11 cellular contexts compared by ENCODE assay signal in genomic region chr10:102634696-102635095, GRCh38. TPM values are rescaled to one million over a fixed set of nuclear protein-coding genes. Genes with fewer than 3 reads are reported as not detected.
DNase-seq lines count a peak whose midpoint lies in the region; ATAC-seq, FAIRE-seq and TF ChIP-seq lines count a peak whose summit lies in the region.
"Had no signal": no experiment of that assay in that cellular context is flagged by ENCODE, and none has a peak within 500 bp of the region (broad histone marks: within the 10 kb centered on the region; RNA-seq: fewer than 3 reads in every experiment).

No MANE protein-coding gene starts in this region.

- BruUV-seq in endothelial cell of umbilical vein (replicated peaks; lab: Mats Ljungman, UMichigan) = no TSS peak

- peak overlapping the region; percentile 28 for H3K27ac Mint-ChIP-seq in CD8-positive, alpha-beta T cell
- peak overlapping the region; percentile 59 for H3K27ac Mint-ChIP-seq in neural crest cell (ENCODE audit: unreplicated experiment)

- no peaks in the 10 kb centered on the region for H3K27me3 Mint-ChIP-seq in CD8-positive, alpha-beta T cell (ENCODE audit: low read depth)
- no peaks in the 10 kb centered on the region for H3K27me3 Mint-ChIP-seq in neural crest cell (ENCODE audit: low read depth)

- H3K9ac ChIP-seq in Loucy (ENCODE audit: low read depth, low read length, poor library complexity, severe bottlenecking) (peak overlapping the region; percentile 56), endothelial cell of umbilical vein (replicated peaks; ENCODE audit: extremely low read depth, insufficient read depth, low read length) (no peak overlapping the region)

- no peaks in the 10 kb centered on the region for H3K9me3 ChIP-seq in CD8-positive, alpha-beta T cell (ENCODE audit: low read length)
- H3K9me3 ChIP-seq in Loucy (ENCODE audit: insufficient read depth, low read depth, low read length) = no peaks in the 10 kb centered on the region
- no peaks in the 10 kb centered on the region for H3K9me3 ChIP-seq in endothelial cell of umbilical vein (replicated peaks; ENCODE audit: control insufficient read depth, insufficient read depth, low read length)
- H3K9me3 ChIP-seq: Caco-2, MG63 had no signal

- no peak overlapping the region for H3K4me3 Mint-ChIP-seq in CD8-positive, alpha-beta T cell
- H3K4me3 Mint-ChIP-seq in neural crest cell = peak overlapping the region; percentile 40

- no peaks in the 10 kb centered on the region for H3K36me3 ChIP-seq in CD8-positive, alpha-beta T cell (ENCODE audit: insufficient read depth, low read length)
- peaks cover 6% of the 10 kb centered on the region; the same call in 1 of the 2 replicates for H3K36me3 ChIP-seq in Loucy (ENCODE audit: insufficient read depth, low read length)
- peaks cover 0 to 1% of the 10 kb centered on the region in 2 experiments for H3K36me3 ChIP-seq in endothelial cell of umbilical vein (ENCODE audit: control insufficient read depth in 2 of 2, extremely low read depth in 1 of 2, insufficient read depth in 2 of 2, low read length in 2 of 2)

- TF ChIP-seq POLR2A in endothelial cell of umbilical vein (IDR thresholded peaks at IDR 0.05; ENCODE audit: low read depth, low read length) (no peak), H54 (IDR thresholded peaks at IDR 0.05; ENCODE audit: low read depth, low read length) (no peak)

- intact Hi-C loops in CD8-positive, alpha-beta T cell (cut with DNase I, micrococcal nuclease) = no loop called here
- intact Hi-C loops in endothelial cell of umbilical vein (cut with micrococcal nuclease) = no loop called here

- ATAC-seq in CD8-positive, alpha-beta T cell = no peak
- ATAC-seq in GM21526 (IDR thresholded peaks at IDR 0.05; ENCODE audit: low FRiP score, unreplicated experiment) = no peak

- H3K36me3 Mint-ChIP-seq in CD8-positive, alpha-beta T cell = peaks cover 13% of the 10 kb centered on the region
- H3K36me3 Mint-ChIP-seq in neural crest cell (ENCODE audit: low read depth) = peaks cover 5% of the 10 kb centered on the region

- H3K4me2 ChIP-seq in Loucy (ENCODE audit: low read depth, low read length, poor library complexity, severe bottlenecking) = peak overlapping the region; percentile 59
- H3K4me2 ChIP-seq in endothelial cell of umbilical vein (ENCODE audit: insufficient read depth, low read length) = no peak overlapping the region

- CTCF ChIA-PET in CD8-positive, alpha-beta T cell (lab: Charles Lee) = no interaction called here
- CTCF ChIA-PET in endothelial cell of umbilical vein (lab: Charles Lee) = interaction anchor here (1.4 kb wide), 2 partner anchors 8 to 10 kb away, joined by 4 read pairs; partner anchors contain the start of gene TRIM8

- H3F3A ChIP-seq in Loucy (ENCODE audit: low read depth) = 0 out of 2 replicates have a peak, but pooled peaks cover 9% of the 10 kb centered on the region

- no peaks in the 10 kb centered on the region for H3K79me2 ChIP-seq in Loucy (ENCODE audit: insufficient read depth, low read length)
- no peaks in the 10 kb centered on the region for H3K79me2 ChIP-seq in endothelial cell of umbilical vein (ENCODE audit: control insufficient read depth, insufficient read depth, low read length)

- H3K27me3 ChIP-seq in CD8-positive, alpha-beta T cell (ENCODE audit: insufficient read depth, low read length) = no peaks in the 10 kb centered on the region
- H3K27me3 ChIP-seq in Loucy (ENCODE audit: insufficient read depth, low read length, poor library complexity, severe bottlenecking) (no peaks in the 10 kb centered on the region), endothelial cell of umbilical vein (ENCODE audit: control insufficient read depth in 2 of 2, insufficient read depth in 2 of 2, low read length in 2 of 2) (no peaks in the 10 kb centered on the region)
- H3K27me3 ChIP-seq: MG63 had no signal

- no peak for DNase-seq in CD8-positive, alpha-beta T cell
- no peak for DNase-seq in endothelial cell of umbilical vein (ENCODE audit: low read depth, low spot score)
- DNase-seq in neural crest cell (ENCODE audit: low read depth, low spot score) = no peak
- no peak for DNase-seq in H54 (ENCODE audit: insufficient read length, low spot score)
- DNase-seq in HuH-7.5 (ENCODE audit: low spot score) = no peak
- DNase-seq in mesenteric fat pad (ENCODE audit: low spot score) = no peak
- DNase-seq: Caco-2, MG63, NCI-H2171 had no signal

- H3K9me1 ChIP-seq in endothelial cell of umbilical vein (replicated peaks; ENCODE audit: control insufficient read depth, extremely low read depth, insufficient read depth, low read length) = no peaks in the 10 kb centered on the region

- H3K9me3 Mint-ChIP-seq in CD8-positive, alpha-beta T cell = no peaks in the 10 kb centered on the region
- peaks cover 5% of the 10 kb centered on the region for H3K9me3 Mint-ChIP-seq in neural crest cell

- H3K27ac ChIP-seq in CD8-positive, alpha-beta T cell (ENCODE audit: low read depth, low read length) = no peak overlapping the region
- H3K27ac ChIP-seq in endothelial cell of umbilical vein (ENCODE audit: insufficient read depth, low read depth, low read length) = peak overlapping the region; percentile 97

- dilution Hi-C loops in endothelial cell of umbilical vein (cut with MboI; ENCODE audit: extremely low pct_ligation_motif_present, low sequenced_read_pairs) = no loop called here

- FAIRE-seq in endothelial cell of umbilical vein (lab: Jason Lieb, UNC) (no peak), H54 (lab: Jason Lieb, UNC) (no peak)

- H2AFZ ChIP-seq in Loucy (ENCODE audit: low read length) (no peak overlapping the region), endothelial cell of umbilical vein (ENCODE audit: low read depth, low read length) (no peak overlapping the region)

- H3K4me1 ChIP-seq in CD8-positive, alpha-beta T cell (ENCODE audit: insufficient read depth, low read length) = peaks cover 54% of the 10 kb centered on the region
- H3K4me1 ChIP-seq in Loucy (ENCODE audit: insufficient read depth, low read length, poor library complexity, severe bottlenecking) (peaks cover 51% of the 10 kb centered on the region), endothelial cell of umbilical vein (ENCODE audit: control insufficient read depth, extremely low read depth, insufficient read depth, low read length) (peaks cover 52% of the 10 kb centered on the region)

- H4K20me1 ChIP-seq in Loucy (ENCODE audit: insufficient read depth, low read length, poor library complexity, severe bottlenecking) (no peaks in the 10 kb centered on the region), endothelial cell of umbilical vein (replicated peaks; ENCODE audit: control insufficient read depth, extremely low read depth, insufficient read depth, low read length) (no peaks in the 10 kb centered on the region)

- H3K4me3 ChIP-seq in CD8-positive, alpha-beta T cell (ENCODE audit: low read depth, low read length) = no peak overlapping the region
- H3K4me3 ChIP-seq in Loucy (ENCODE audit: low read length, poor library complexity, severe bottlenecking) (peak overlapping the region; percentile 31), endothelial cell of umbilical vein (replicated peaks in 1 of 3; ENCODE audit: insufficient read depth in 1 of 3, low read depth in 1 of 3, low read length in 3 of 3) (no peak overlapping the region)
- H3K4me3 ChIP-seq: MG63 had no signal

- peaks cover 47% of the 10 kb centered on the region for H3K4me1 Mint-ChIP-seq in CD8-positive, alpha-beta T cell (ENCODE audit: low read depth)
- H3K4me1 Mint-ChIP-seq in neural crest cell = peaks cover 40% of the 10 kb centered on the region

- POLR2A ChIA-PET in CD8-positive, alpha-beta T cell (lab: Charles Lee) = no interaction called here
- POLR2A ChIA-PET in endothelial cell of umbilical vein (lab: Charles Lee) = no interaction called here

- no peak for TF ChIP-seq CTCF in CD8-positive, alpha-beta T cell (IDR thresholded peaks at IDR 0.05)
- no peak for TF ChIP-seq CTCF in Loucy (conservative IDR thresholded peaks at IDR 0.05; ENCODE audit: low read length)
- TF ChIP-seq CTCF in endothelial cell of umbilical vein (IDR thresholded peaks at IDR 0.05; ENCODE audit: extremely low read depth in 1 of 2, insufficient read depth in 1 of 2, low read depth in 1 of 2, low read length in 2 of 2) = no peak
- no peak for TF ChIP-seq CTCF in neural crest cell (conservative IDR thresholded peaks at IDR 0.05)

- no peaks in the 10 kb centered on the region for H3K9me2 ChIP-seq in Loucy (replicated peaks; ENCODE audit: low read depth, low read length)

TF ChIP-seq in endothelial cell of umbilical vein, 7 proteins besides CTCF, POLR2A, EP300 and RAD21:
- no peak for TF ChIP-seq POLR2AphosphoS5 (IDR thresholded peaks at IDR 0.05; ENCODE audit: insufficient read depth, low read depth, low read length)
- no peak for TF ChIP-seq JUN (IDR thresholded peaks at IDR 0.05; ENCODE audit: borderline replicate concordance, insufficient read depth, insufficient read length, low read depth)
- no peak for TF ChIP-seq FOS (IDR thresholded peaks at IDR 0.05; ENCODE audit: borderline replicate concordance, insufficient read depth, low read length)
- no peak for TF ChIP-seq EZH2 (IDR thresholded peaks at IDR 0.05; ENCODE audit: borderline replicate concordance, low read depth, low read length, severe bottlenecking)
- TF ChIP-seq GATA2 (IDR thresholded peaks at IDR 0.05; ENCODE audit: insufficient read depth, insufficient read length, low read depth, low read length) = no peak
- no peak for TF ChIP-seq MYC (IDR thresholded peaks at IDR 0.05; ENCODE audit: low read depth, low read length)
- no peak for TF ChIP-seq MAX (IDR thresholded peaks at IDR 0.05; ENCODE audit: insufficient read depth, insufficient read length)
TF ChIP-seq in endothelial cell of umbilical vein: peak in this region for 0.

RNA-seq across cellular contexts. Expression of gene TRIM8, which starts 9.6 kb away (rescaled TPM):
- total RNA-seq in CD8-positive, alpha-beta T cell = 10 to 100 TPM; 47.9 to 53.1 TPM
- total RNA-seq in endothelial cell of umbilical vein = 108 and 114 TPM in 2 replicates
- 74.1 and 77.2 TPM in 2 replicates for polyA plus RNA-seq in endothelial cell of umbilical vein
- 88.7 and 106 TPM in 2 replicates for polyA plus RNA-seq in endothelial cell of umbilical vein (2011; cell fraction: cytosol; rRNA removed)
- polyA plus RNA-seq in endothelial cell of umbilical vein (2011; cell fraction: nucleus; rRNA removed) = 74.2 and 76.4 TPM in 2 replicates
- polyA plus RNA-seq in endothelial cell of umbilical vein (2012) = 154 and 159 TPM in 2 replicates
- polyA minus RNA-seq in endothelial cell of umbilical vein = 45.9 and 64.0 TPM in 2 replicates
- 17.6 TPM for polyA minus RNA-seq in endothelial cell of umbilical vein (2011; cell fraction: cytosol; rRNA and poly(A)+ RNA removed)
- polyA minus RNA-seq in endothelial cell of umbilical vein (2011; cell fraction: nucleus; rRNA and poly(A)+ RNA removed) = 26.3 and 40.0 TPM in 2 replicates
- 76.9 and 82.8 TPM in 2 replicates for total RNA-seq in neural crest cell
- 146 TPM for total RNA-seq in mesenteric fat pad
